In genomic region chr10:99926925-99927718, GRCh38 we compare ENCODE assay signal across 9 cellular contexts.
DNase-seq lines count a peak whose midpoint lies in the region; ATAC-seq and TF ChIP-seq lines count a peak whose summit lies in the region.
"Had no signal": no experiment of that assay in that cellular context is flagged by ENCODE, and none has a peak within 500 bp of the region (broad histone marks: within the 10 kb centered on the region; RNA-seq: fewer than 3 reads in every experiment).

No MANE protein-coding gene starts in this region.

- H3K9ac ChIP-seq in skeletal muscle satellite cell (ENCODE audit: low read depth, low read length) = no peak overlapping the region

- H3K4me3 ChIP-seq in skeletal muscle satellite cell (ENCODE audit: low read length) = peak overlapping the region; percentile 33

- no peak for ATAC-seq in HG03280 (IDR thresholded peaks at IDR 0.05; ENCODE audit: unreplicated experiment)

- H3K4me1 ChIP-seq in skeletal muscle satellite cell (ENCODE audit: control insufficient read depth, insufficient read depth, low read length) = peaks cover 45% of the 10 kb centered on the region

- CTCF ChIA-PET in HEK293T (lab: Yijun Ruan, JAX) = no interaction called here

- no peaks in the 10 kb centered on the region for H3K9me3 ChIP-seq in skeletal muscle satellite cell (replicated peaks; ENCODE audit: low read length)

- H3K36me3 ChIP-seq in skeletal muscle satellite cell (ENCODE audit: insufficient read depth, low read length) = peaks cover 35% of the 10 kb centered on the region

- DNase-seq in HEK293T (ENCODE audit: extremely low spot score) = no peak
- peak; percentile 82 for DNase-seq in astrocyte of the hippocampus (ENCODE audit: low read depth, low spot score)
- peak; percentile 69 for DNase-seq in iris pigment epithelial cell (ENCODE audit: low read depth)
- DNase-seq in stimulated activated naive CD4-positive, alpha-beta T cell (lab: John Stamatoyannopoulos, UW) = no peak
- DNase-seq in HuH-7 (ENCODE audit: low spot score) = no peak
- no peak for DNase-seq in COR-L47 (lab: John Stamatoyannopoulos, UW)
- DNase-seq: NK-92 treated with Interleukin-12 subunit alpha and Interleukin-12 subunit beta, amount 100 ng/mL, for 24 hours had no signal

- H3K4me2 ChIP-seq in skeletal muscle satellite cell (ENCODE audit: low read length) = peak overlapping the region; percentile 51

- POLR2A ChIA-PET in HEK293T (lab: Yijun Ruan, JAX) = no interaction called here

- H3K27me3 ChIP-seq in skeletal muscle satellite cell (ENCODE audit: control insufficient read depth, insufficient read depth, low read length) = no peaks in the 10 kb centered on the region

TF ChIP-seq in HEK293T, 16 proteins besides CTCF, POLR2A, EP300 and RAD21:
- TF ChIP-seq PKNOX1 (IDR thresholded peaks at IDR 0.05) (peak; percentile 46; the same call in 1 of the 2 replicates), ARNT (IDR thresholded peaks at IDR 0.05) (no peak)

Comparison
In these comparisons a context has a peak if more than half of its experiments do, and no peak if none do; other contexts are left out.
1. DNase-seq: peak in astrocyte of the hippocampus (single experiment) and iris pigment epithelial cell (single experiment); none in HEK293T (single experiment), stimulated activated naive CD4-positive, alpha-beta T cell (0 of 6), HuH-7 (single experiment) and COR-L47 (single experiment).